25 cellular contexts compared by ENCODE assay signal in the genomic region with DNA sequence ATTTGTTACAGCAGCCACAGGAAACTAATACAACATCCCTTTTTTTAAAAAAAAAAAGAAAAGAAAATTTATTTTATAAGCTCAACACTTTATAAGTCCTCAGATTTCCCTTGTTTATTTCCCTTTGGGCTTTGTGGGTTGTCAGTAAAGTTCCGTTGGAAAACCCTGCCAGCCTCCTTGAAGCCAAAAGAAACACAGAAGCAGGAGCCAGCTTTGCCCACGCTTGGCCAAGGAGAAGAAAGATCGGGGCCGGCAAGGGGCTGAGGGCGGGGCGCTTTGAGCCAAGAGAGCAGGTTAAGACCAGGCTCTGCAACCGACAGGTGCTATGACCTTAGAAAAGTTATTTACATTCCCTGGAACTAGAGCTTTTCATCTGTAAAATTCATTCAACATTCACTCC.
"Had no signal": no experiment of that assay in that cellular context is flagged by ENCODE, and none has a peak within 500 bp of the region (broad histone marks: within the 10 kb centered on the region; RNA-seq: fewer than 3 reads in every experiment).

No MANE protein-coding gene starts in this region.

- H3K36me3 Mint-ChIP-seq: naive thymus-derived CD8-positive, alpha-beta T cell had no signal

- H3K4me2 ChIP-seq: hepatocyte had no signal

- H3K4me1 ChIP-seq: lower lobe of right lung, prostate gland, upper lobe of right lung had no signal

- H3K9me3 Mint-ChIP-seq: stimulated activated effector memory CD8-positive, alpha-beta T cell treated with anti-CD3 and anti-CD28 coated beads, Interleukin-12 subunit alpha, Interleukin-12 subunit beta, amount 100 ng/mL, for 72 hours; stimulated activated naive CD8-positive, alpha-beta T cell treated with anti-CD3 and anti-CD28 coated beads, Interleukin-15, Interleukin-2, amounts not matched to agents 100 ng/mL and 50 ng/mL, for 24 hours had no signal

- H3K27me3 Mint-ChIP-seq: stimulated activated naive CD8-positive, alpha-beta T cell treated with anti-CD3 and anti-CD28 coated beads, Interleukin-15, Interleukin-2, amounts not matched to agents 100 ng/mL and 50 ng/mL, for 24 hours had no signal

- H3K4me1 Mint-ChIP-seq: nephron, neural crest cell had no signal

- H3K27me3 ChIP-seq: hepatocyte, ovary, upper lobe of right lung had no signal

- H3K4me3 ChIP-seq: heart right ventricle, hepatocyte, lower lobe of right lung, ovary, prostate gland, skin epidermis, upper lobe of right lung had no signal

- H3K9me3 ChIP-seq: lower lobe of right lung, neutrophil, ovary, prostate gland, upper lobe of right lung had no signal

- DNase-seq: heart right ventricle; kidney glomerular epithelial cell; left cardiac atrium; left ventricle myocardium superior; lower lobe of right lung; mammary epithelial cell; mesenchymal stem cell; naive thymus-derived CD8-positive, alpha-beta T cell; occipital lobe; ovary; retina; right cardiac atrium; stimulated activated CD4-positive, alpha-beta T cell treated with anti-CD3 and anti-CD28 coated beads, Interleukin-4, amount 100 ng/mL, for 24 hours; stimulated activated naive CD4-positive, alpha-beta T cell; substantia nigra; trophoblast cell; upper lobe of right lung had no signal

- H3K27ac Mint-ChIP-seq: nephron; stimulated activated effector memory CD8-positive, alpha-beta T cell treated with anti-CD3 and anti-CD28 coated beads, Interleukin-12 subunit alpha, Interleukin-12 subunit beta, amount 100 ng/mL, for 72 hours; stimulated activated naive CD8-positive, alpha-beta T cell treated with anti-CD3 and anti-CD28 coated beads, Interleukin-15, Interleukin-2, amounts not matched to agents 100 ng/mL and 50 ng/mL, for 24 hours had no signal

- H3K4me3 Mint-ChIP-seq: nephron; neural crest cell; stimulated activated effector memory CD8-positive, alpha-beta T cell treated with anti-CD3 and anti-CD28 coated beads, Interleukin-12 subunit alpha, Interleukin-12 subunit beta, amount 100 ng/mL, for 72 hours; stimulated activated naive CD8-positive, alpha-beta T cell treated with anti-CD3 and anti-CD28 coated beads, Interleukin-15, Interleukin-2, amounts not matched to agents 100 ng/mL and 50 ng/mL, for 24 hours had no signal

- H3K36me3 ChIP-seq: heart right ventricle, lower lobe of right lung, neutrophil, ovary, prostate gland, upper lobe of right lung had no signal

- H3K27ac ChIP-seq: heart right ventricle, hepatocyte, lower lobe of right lung, neutrophil, ovary, prostate gland, skin epidermis, upper lobe of right lung had no signal
